8 cellular contexts compared by ENCODE assay signal in genomic region chr3:16496408-16497222, GRCh38. TPM values are rescaled to one million over a fixed set of nuclear protein-coding genes. Genes with fewer than 3 reads are reported as not detected.
A peak's percentile ranks its signal among the peaks of the same experiment; 100 is the strongest.
DNase-seq lines count a peak whose midpoint lies in the region; ATAC-seq, FAIRE-seq and TF ChIP-seq lines count a peak whose summit lies in the region.

No MANE protein-coding gene starts in this region.

- H3K4me1 Mint-ChIP-seq in HFFc6 (ENCODE audit: low read depth): peaks cover 45% of the 10 kb centered on the region

- peaks cover 15 to 26% of the 10 kb centered on the region in 2 experiments for H3K36me3 ChIP-seq in GM12878 (ENCODE audit: control insufficient read depth in 2 of 2, insufficient read depth in 2 of 2, low read length in 1 of 2)
- H3K36me3 ChIP-seq in left lung: peaks cover 0 to 16% of the 10 kb centered on the region in 2 donors

- FAIRE-seq in GM12878 (lab: Jason Lieb, UNC): no peak

- H3K27me3 ChIP-seq in GM12878 (replicated peaks in 1 of 2; ENCODE audit: control insufficient read depth in 2 of 2, insufficient read depth in 2 of 2, low read length in 1 of 2) (no peaks in the 10 kb centered on the region), left lung (no peaks in the 10 kb centered on the region)

- H3K4me3 Mint-ChIP-seq in HFFc6: no peak overlapping the region

- in situ Hi-C loops in GM12878 (cut with MboI): no loop called here

- BruUV-seq in GM12878 (replicated peaks; lab: Mats Ljungman, UMichigan): no TSS peak

- SMC1A ChIA-PET in GM12878 (lab: Charles Lee; ENCODE audit: uncharacterized antibody, unreplicated experiment): interaction anchor here (0.7 to 25.8 kb wide), 37 partner anchors 7 to 227 kb away, joined by 3 to 295 read pairs (median 4); no protein-coding TSS in a partner anchor

- 12% methylated on average over 10 of the region's 10 CpGs for WGBS in GM12878 (ENCODE audit: insufficient coverage, insufficient replicate concordance, low lambda C conversion rate, missing lambda C conversion rate)

- no peak overlapping the region for H3K27ac Mint-ChIP-seq in HFFc6

- peak overlapping the region; percentile 29; the same call in 1 of the 2 replicates for H3K27ac ChIP-seq in GM12878 (ENCODE audit: control insufficient read depth, insufficient read depth)
- H3K27ac ChIP-seq in left lung: no peak overlapping the region

- no peak for TF ChIP-seq CTCF in GM10248 (IDR thresholded peaks at IDR 0.05; ENCODE audit: control extremely low read depth, extremely low read depth, low read depth, missing control alignments)
- TF ChIP-seq CTCF in GM12878 (IDR thresholded peaks at IDR 0.05 in 2 of 3, conservative IDR thresholded peaks at IDR 0.05 in 1 of 3; ENCODE audit: control insufficient read depth in 2 of 3, extremely low read depth in 1 of 3, insufficient read depth in 1 of 3, low read depth in 3 of 3, low read length in 3 of 3): no peak
- no peak for TF ChIP-seq CTCF in HFFc6 (IDR thresholded peaks at IDR 0.05)
- TF ChIP-seq CTCF in left lung (IDR thresholded peaks at IDR 0.05): no peak

- peaks cover 46% of the 10 kb centered on the region for H3K36me3 Mint-ChIP-seq in HFFc6 (ENCODE audit: low read depth)

- CTCF ChIA-PET in GM10248 (lab: Yijun Ruan, JAX): interaction anchor here (1.0 to 7.2 kb wide), 14 partner anchors 8 to 207 kb away, joined by 3 to 49 read pairs (median 4); no protein-coding TSS in a partner anchor
- CTCF ChIA-PET in GM12878 (lab: Yijun Ruan, JAX): interaction anchor here (1.2 to 4.1 kb wide), 6 partner anchors 9 to 206 kb away, joined by 3 to 29 read pairs (median 6); no protein-coding TSS in a partner anchor

- no peak overlapping the region for H3K9ac ChIP-seq in GM12878 (ENCODE audit: control insufficient read depth, insufficient read depth, low read length)

- H2AFZ ChIP-seq in GM12878 (ENCODE audit: control insufficient read depth, low read depth, low read length): no peak overlapping the region; the same call in 1 of the 2 replicates

- TF ChIP-seq RAD21 in GM12878 (IDR thresholded peaks at IDR 0.05; ENCODE audit: insufficient read depth, low read depth, low read length): no peak

- H3K4me3 ChIP-seq in GM12878 (no peak overlapping the region), left lung (no peak overlapping the region)

- POLR2A ChIA-PET in GM10248 (lab: Yijun Ruan, JAX): interaction anchor here (0.5 to 1.8 kb wide), 7 partner anchors 9 to 18 kb away, joined by 3 to 7 read pairs (median 4); no protein-coding TSS in a partner anchor
- POLR2A ChIA-PET in GM12878 (lab: Charles Lee): interaction anchor here (0.6 to 5.4 kb wide), 14 partner anchors 8 to 122 kb away, joined by 3 to 47 read pairs (median 6); no protein-coding TSS in a partner anchor

- H3K79me2 ChIP-seq in GM12878 (ENCODE audit: control insufficient read depth, insufficient read depth, low read length): peaks cover 85% of the 10 kb centered on the region

- peaks cover 2% of the 10 kb centered on the region; the same call in 1 of the 2 replicates for H3K27me3 Mint-ChIP-seq in HFFc6 (ENCODE audit: insufficient read depth)

- peak overlapping the region; percentile 45 for H3K4me2 ChIP-seq in GM12878 (ENCODE audit: control insufficient read depth, insufficient read depth)

- peak; percentile 34 for DNase-seq in GM10248 (ENCODE audit: extremely low spot score)
- peak; percentile 60 for DNase-seq in GM12878 (ENCODE audit: low read depth, low spot score)
- no peak for DNase-seq in NCI-H187 treated with DMSO at 0.1 percent for 48 hours (lab: John Stamatoyannopoulos, UW)
- DNase-seq in NCI-H146 (lab: John Stamatoyannopoulos, UW): no peak
- no peak for DNase-seq in HFFc6
- DNase-seq in left lung: no peak

- RAD21 ChIA-PET in GM12878 (lab: Charles Lee; ENCODE audit: unreplicated experiment): interaction anchor here (0.7 to 7.0 kb wide), 21 partner anchors 12 to 208 kb away, joined by 3 to 70 read pairs (median 4); no protein-coding TSS in a partner anchor

- intact Hi-C loops in GM12878 (cut with micrococcal nuclease; ENCODE audit: unreplicated experiment): no loop called here
- intact Hi-C loops in left lung (cut with DNase I): no loop called here

- H3K9me3 Mint-ChIP-seq in HFFc6: no peaks in the 10 kb centered on the region

- peaks cover 48% of the 10 kb centered on the region for H3K4me1 ChIP-seq in GM12878 (ENCODE audit: control insufficient read depth, insufficient read depth, low read length)
- H3K4me1 ChIP-seq in left lung: peaks cover 7 to 24% of the 10 kb centered on the region in 2 donors

- TF ChIP-seq EP300 in GM12878 (IDR thresholded peaks at IDR 0.05; ENCODE audit: borderline replicate concordance in 1 of 2, control insufficient read depth in 1 of 2, low read depth in 2 of 2, low read length in 2 of 2): no peak

- no peaks in the 10 kb centered on the region for H4K20me1 ChIP-seq in GM12878 (ENCODE audit: control insufficient read depth, insufficient read depth)

- peaks cover 2% of the 10 kb centered on the region; the same call in 2 of the 3 replicates for H3K9me3 ChIP-seq in GM12878 (replicated peaks; ENCODE audit: control insufficient read depth, insufficient read depth, low read length)
- H3K9me3 ChIP-seq in left lung: no peaks in the 10 kb centered on the region

- ATAC-seq in GM19395 (IDR thresholded peaks at IDR 0.05; ENCODE audit: unreplicated experiment) (peak; percentile 74), HG03196 (IDR thresholded peaks at IDR 0.05; ENCODE audit: unreplicated experiment) (peak; percentile 67), GM12878 (peak; percentile 73), left lung (no peak)

- TF ChIP-seq POLR2A in GM12878 (IDR thresholded peaks at IDR 0.05; ENCODE audit: low read depth, low read length): no peak

TF ChIP-seq in GM12878, 131 proteins besides CTCF, POLR2A, EP300 and RAD21 (continues in another document):
- TF ChIP-seq MTA3 (IDR thresholded peaks at IDR 0.05; ENCODE audit: borderline replicate concordance, low read length) (peak; percentile 65), BRCA1 (IDR thresholded peaks at IDR 0.05; ENCODE audit: low read depth, low read length) (no peak), JUNB (IDR thresholded peaks at IDR 0.05) (peak; percentile 21; the same call in 1 of the 2 replicates), PML (IDR thresholded peaks at IDR 0.05; ENCODE audit: low read length) (peak; percentile 61), SUPT20H (IDR thresholded peaks at IDR 0.05; ENCODE audit: borderline replicate concordance, control insufficient read depth, low read depth, low read length) (no peak), FOXM1 (IDR thresholded peaks at IDR 0.05; ENCODE audit: low read depth, low read length) (peak; percentile 46; the same call in 1 of the 2 replicates), RELB (IDR thresholded peaks at IDR 0.05; ENCODE audit: low read depth) (0 out of 2 replicates have a peak, but pooled peaks have one; percentile 57), ZBED1 (IDR thresholded peaks at IDR 0.05; ENCODE audit: borderline replicate concordance) (no peak), CREB1 (IDR thresholded peaks at IDR 0.05; ENCODE audit: low read depth) (no peak), YBX1 (IDR thresholded peaks at IDR 0.05) (no peak), BCL3 (IDR thresholded peaks at IDR 0.05; ENCODE audit: borderline replicate concordance, insufficient read depth, low read depth, low read length, poor library complexity, severe bottlenecking) (peak; percentile 7)

RNA-seq across cellular contexts. Expression of gene RFTN1, which starts 16.9 kb away (rescaled TPM):
- total RNA-seq in GM12878 (2013; cell fraction: nucleolus; rRNA removed): 377 and 379 TPM in 2 replicates
- total RNA-seq in GM12878 (2014; rRNA removed): 154 and 163 TPM in 2 replicates
- total RNA-seq in GM12878 (2014; rRNA removed; fragmentation: Illumina TruSeq; extraction: Trizol): 145 TPM in 2 replicates
- total RNA-seq in GM12878 (2021): 166 and 176 TPM in 2 replicates
- polyA plus RNA-seq in GM12878 (2011; ENCODE audit: low read depth): 68.5 TPM
- polyA plus RNA-seq in GM12878 (2011; rRNA removed): 171 and 213 TPM in 2 replicates
- 284 and 352 TPM in 2 replicates for polyA plus RNA-seq in GM12878 (2011; cell fraction: cytosol; rRNA removed)
- polyA plus RNA-seq in GM12878 (2011; cell fraction: nucleus; rRNA removed): 306 TPM in 2 replicates
- 90.4 and 119 TPM in 2 replicates for polyA plus RNA-seq in GM12878 (2012)
- polyA plus RNA-seq in GM12878 (2014; fragmentation: Illumina TruSeq; extraction: Trizol): 146 and 170 TPM in 2 replicates
- 10 to 100 TPM; 20.6 to 38.9 TPM for polyA plus RNA-seq in GM12878 (2014; fragmentation: Nextera tagmentation; extraction: Ambion mirVana)
- 143 and 149 TPM in 2 replicates for polyA plus RNA-seq in GM12878 (2014; rRNA removed)
- 10 to 100 TPM; 46.3 to 61.9 TPM for polyA plus RNA-seq in GM12878 (2016; fragmentation: Nextera tagmentation; extraction: Ambion mirVana)
- 198 and 256 TPM in 2 replicates for polyA minus RNA-seq in GM12878 (2011; rRNA and poly(A)+ RNA removed)
- polyA minus RNA-seq in GM12878 (2011; cell fraction: cytosol; rRNA and poly(A)+ RNA removed): 85.5 and 87.8 TPM in 2 replicates
- 129 and 203 TPM in 2 replicates for polyA minus RNA-seq in GM12878 (2011; cell fraction: nucleus; rRNA and poly(A)+ RNA removed)
- 10 to 100 TPM; 53.4 to 62.4 (median 57.4) TPM for total RNA-seq in HFFc6 (2021; fragmentation: NEBNext Ultra II Directional; extraction: Animal tissue kit (Norgen Biotek cat#: 25700))
- 10 to 100 TPM; 47.2 to 85.1 TPM for total RNA-seq in left lung

Comparison
In these comparisons a context has a peak if more than half of its experiments do, and no peak if none do; other contexts are left out.
1. DNase-seq: peak in GM10248 (single experiment) and GM12878 (single experiment); none in NCI-H187 treated with DMSO at 0.1 percent for 48 hours (single experiment), NCI-H146 (single experiment), HFFc6 (single experiment) and left lung (0 of 2).